ENCODE assay signal across 10 cellular contexts in genomic region chr4:188941524-188942109, GRCh38.
DNase-seq lines count a peak whose midpoint lies in the region; ATAC-seq and TF ChIP-seq lines count a peak whose summit lies in the region.
"Had no signal": no experiment of that assay in that cellular context is flagged by ENCODE, and none has a peak within 500 bp of the region (broad histone marks: within the 10 kb centered on the region; RNA-seq: fewer than 3 reads in every experiment).

No MANE protein-coding gene starts in this region.

- TF ChIP-seq CTCF in SK-N-SH (IDR thresholded peaks at IDR 0.05) (no peak), fibroblast of pulmonary artery (IDR thresholded peaks at IDR 0.05; ENCODE audit: low read length, missing control alignments) (no peak), thyroid gland (IDR thresholded peaks at IDR 0.05) (no peak)

- TF ChIP-seq POLR2A in thyroid gland (IDR thresholded peaks at IDR 0.05), result no peak

- H3F3A ChIP-seq in SK-N-SH (replicated peaks; ENCODE audit: insufficient read depth), result peaks cover 15% of the 10 kb centered on the region

- H3K9me2 ChIP-seq in SK-N-SH, result no peaks in the 10 kb centered on the region

- in situ Hi-C loops in KBM-7 (cut with MboI; ENCODE audit: low pct_unique_long_range_greater_than_20kb, low sequenced_read_pairs), result no loop called here

- DNase-seq in GOT3 (lab: John Stamatoyannopoulos, UW), result peak; percentile 6
- DNase-seq in SK-N-SH, result no peak
- DNase-seq in fibroblast of pulmonary artery (ENCODE audit: low read depth), result peak; percentile 74
- peak; percentile 99 for DNase-seq in stromal cell of bone marrow (ENCODE audit: low read depth)
- DNase-seq in thyroid gland, result no peak
- no peak for DNase-seq in KBM-7
- DNase-seq: activated naive CD8-positive, alpha-beta T cell treated with anti-CD3 and anti-CD28 coated beads, Interleukin-2, amount 50 U/mL, for 24 hours; esophagus squamous epithelium; retina had no signal

- no peaks in the 10 kb centered on the region for H3K9me3 ChIP-seq in SK-N-SH
- H3K9me3 ChIP-seq in thyroid gland, result no peaks in the 10 kb centered on the region
- H3K9me3 ChIP-seq: esophagus squamous epithelium had no signal

- no peaks in the 10 kb centered on the region for H3K79me2 ChIP-seq in SK-N-SH (ENCODE audit: insufficient read depth)

- TF ChIP-seq RAD21 in SK-N-SH (IDR thresholded peaks at IDR 0.05; ENCODE audit: low read length), result no peak

- H3K27me3 ChIP-seq in SK-N-SH (ENCODE audit: insufficient read depth) (no peaks in the 10 kb centered on the region), thyroid gland (no peaks in the 10 kb centered on the region)
- H3K27me3 ChIP-seq: esophagus squamous epithelium had no signal

- peak in 1 of 2 experiments; percentile 81; a peak in 1 of 4 replicates for TF ChIP-seq EP300 in SK-N-SH (IDR thresholded peaks at IDR 0.05; ENCODE audit: borderline replicate concordance in 1 of 2, low read depth in 1 of 2, low read length in 1 of 2)

- H3K36me3 ChIP-seq in SK-N-SH (replicated peaks in 1 of 2; ENCODE audit: control insufficient read depth in 1 of 2, insufficient read depth in 2 of 2, low read length in 1 of 2) (no peaks in the 10 kb centered on the region), thyroid gland (no peaks in the 10 kb centered on the region)
- H3K36me3 ChIP-seq: esophagus squamous epithelium had no signal

- POLR2A ChIA-PET in SK-N-SH (lab: Yijun Ruan, JAX), result no interaction called here

- no peaks in the 10 kb centered on the region for H3K4me1 ChIP-seq in SK-N-SH (ENCODE audit: control insufficient read depth in 1 of 2, insufficient read depth in 2 of 2, low read depth in 1 of 2, low read length in 1 of 2)
- no peaks in the 10 kb centered on the region for H3K4me1 ChIP-seq in thyroid gland
- H3K4me1 ChIP-seq: esophagus squamous epithelium had no signal

- no peak overlapping the region for H3K9ac ChIP-seq in SK-N-SH

- H3K4me3 ChIP-seq in SK-N-SH (ENCODE audit: low read depth in 2 of 2, low read length in 1 of 2), result no peak overlapping the region
- no peak overlapping the region for H3K4me3 ChIP-seq in fibroblast of pulmonary artery (replicated peaks; ENCODE audit: low read depth, low read length)
- H3K4me3 ChIP-seq in thyroid gland (replicated peaks in 1 of 3), result no peak overlapping the region
- H3K4me3 ChIP-seq: esophagus squamous epithelium had no signal

- H3K27ac ChIP-seq in SK-N-SH (ENCODE audit: low read depth in 2 of 2, low read length in 1 of 2), result peak overlapping the region in 1 of 2 experiments; percentile 75; a peak in 2 of 4 replicates
- no peak overlapping the region for H3K27ac ChIP-seq in thyroid gland
- H3K27ac ChIP-seq: esophagus squamous epithelium had no signal

- H3K4me2 ChIP-seq in SK-N-SH, result peak overlapping the region; percentile 29; the same call in 1 of the 2 replicates

- H4K20me1 ChIP-seq in SK-N-SH (ENCODE audit: insufficient read depth), result no peaks in the 10 kb centered on the region

- CTCF ChIA-PET in SK-N-SH (lab: Yijun Ruan, JAX), result no interaction called here

- peak overlapping the region; percentile 20; the same call in 1 of the 2 replicates for H2AFZ ChIP-seq in SK-N-SH (ENCODE audit: low read depth)

- intact Hi-C loops in thyroid gland (cut with DNase I), result no loop called here

- no peak for ATAC-seq in HG02870 (IDR thresholded peaks at IDR 0.05; ENCODE audit: unreplicated experiment)
- ATAC-seq: activated naive CD8-positive, alpha-beta T cell treated with anti-CD3 and anti-CD28 coated beads, Interleukin-2, amount 50 U/mL, for 24 hours had no signal

- WGBS in SK-N-SH (ENCODE audit: low lambda C conversion rate), result 2% methylated on average over 3 of the region's 3 CpGs
- WGBS in thyroid gland, 2 donors, result 74 to 85% methylated on average over 3 of the region's 3 CpGs

TF ChIP-seq in SK-N-SH, 30 proteins besides CTCF, POLR2A, EP300 and RAD21 (continues in another document):
- peak; percentile 86 for TF ChIP-seq TCF12 (IDR thresholded peaks at IDR 0.05)
- no peak for TF ChIP-seq SIN3A (IDR thresholded peaks at IDR 0.05; ENCODE audit: borderline replicate concordance, low read depth, low read length)
- no peak for TF ChIP-seq TAF1 (IDR thresholded peaks at IDR 0.05; ENCODE audit: borderline replicate concordance, low read depth, low read length)
- no peak for TF ChIP-seq RFX5 (IDR thresholded peaks at IDR 0.05; ENCODE audit: low read length)
- no peak for TF ChIP-seq MAX (IDR thresholded peaks at IDR 0.05; ENCODE audit: low read depth)
- TF ChIP-seq REST (IDR thresholded peaks at IDR 0.05; ENCODE audit: low read depth, low read length), result no peak
- no peak for TF ChIP-seq USF1 (IDR thresholded peaks at IDR 0.05; ENCODE audit: borderline replicate concordance, low read depth)
- no peak for TF ChIP-seq GATA2 (CRISPR knock-in tag; IDR thresholded peaks at IDR 0.05)
- TF ChIP-seq NFIC (IDR thresholded peaks at IDR 0.05; ENCODE audit: borderline replicate concordance), result peak; percentile 64
- peak; percentile 96 for TF ChIP-seq FOSL2 (IDR thresholded peaks at IDR 0.05; ENCODE audit: borderline replicate concordance, low read depth)
- TF ChIP-seq SMC3 (IDR thresholded peaks at IDR 0.05; ENCODE audit: low read depth, low read length), result no peak
- TF ChIP-seq POLR2AphosphoS5 (IDR thresholded peaks at IDR 0.05; ENCODE audit: low read depth, low read length), result peak; percentile 51; the same call in 1 of the 2 replicates
- TF ChIP-seq, protein P1, sequence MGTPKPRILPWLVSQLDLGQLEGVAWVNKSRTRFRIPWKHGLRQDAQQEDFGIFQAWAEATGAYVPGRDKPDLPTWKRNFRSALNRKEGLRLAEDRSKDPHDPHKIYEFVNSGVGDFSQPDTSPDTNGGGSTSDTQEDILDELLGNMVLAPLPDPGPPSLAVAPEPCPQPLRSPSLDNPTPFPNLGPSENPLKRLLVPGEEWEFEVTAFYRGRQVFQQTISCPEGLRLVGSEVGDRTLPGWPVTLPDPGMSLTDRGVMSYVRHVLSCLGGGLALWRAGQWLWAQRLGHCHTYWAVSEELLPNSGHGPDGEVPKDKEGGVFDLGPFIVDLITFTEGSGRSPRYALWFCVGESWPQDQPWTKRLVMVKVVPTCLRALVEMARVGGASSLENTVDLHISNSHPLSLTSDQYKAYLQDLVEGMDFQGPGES (IDR thresholded peaks at IDR 0.05; ENCODE audit: low read depth, low read length), result no peak
- TF ChIP-seq FOXM1 (IDR thresholded peaks at IDR 0.05; ENCODE audit: low read depth), result no peak
- TF ChIP-seq MEF2A (IDR thresholded peaks at IDR 0.05; ENCODE audit: borderline replicate concordance, low read depth), result no peak
- no peak for TF ChIP-seq NRF1 (IDR thresholded peaks at IDR 0.05; ENCODE audit: low read depth, low read length)
- no peak for TF ChIP-seq YY1 (IDR thresholded peaks at IDR 0.05; ENCODE audit: low read depth)
- no peak for TF ChIP-seq CHD2 (IDR thresholded peaks at IDR 0.05; ENCODE audit: low read length, partially characterized antibody)
- TF ChIP-seq ELF1 (IDR thresholded peaks at IDR 0.05), result no peak
- peak; percentile 71 for TF ChIP-seq PBX3 (IDR thresholded peaks at IDR 0.05)
- no peak for TF ChIP-seq RCOR1 (IDR thresholded peaks at IDR 0.05; ENCODE audit: low read length)
- peak; percentile 54; the same call in 1 of the 2 replicates for TF ChIP-seq TEAD4 (IDR thresholded peaks at IDR 0.05; ENCODE audit: borderline replicate concordance, insufficient read depth)
- no peak for TF ChIP-seq GABPA (IDR thresholded peaks at IDR 0.05; ENCODE audit: low read depth)
- peak; percentile 87 for TF ChIP-seq JUND (IDR thresholded peaks at IDR 0.05)

Comparison
In these comparisons a context has a peak if more than half of its experiments do, and no peak if none do; other contexts are left out.
1. DNase-seq: peak in GOT3 (single experiment), fibroblast of pulmonary artery (single experiment) and stromal cell of bone marrow (single experiment); none in SK-N-SH (single experiment), thyroid gland (0 of 2) and KBM-7 (single experiment).